Comparison of ENCODE assay signal across 21 cellular contexts in the genomic region with DNA sequence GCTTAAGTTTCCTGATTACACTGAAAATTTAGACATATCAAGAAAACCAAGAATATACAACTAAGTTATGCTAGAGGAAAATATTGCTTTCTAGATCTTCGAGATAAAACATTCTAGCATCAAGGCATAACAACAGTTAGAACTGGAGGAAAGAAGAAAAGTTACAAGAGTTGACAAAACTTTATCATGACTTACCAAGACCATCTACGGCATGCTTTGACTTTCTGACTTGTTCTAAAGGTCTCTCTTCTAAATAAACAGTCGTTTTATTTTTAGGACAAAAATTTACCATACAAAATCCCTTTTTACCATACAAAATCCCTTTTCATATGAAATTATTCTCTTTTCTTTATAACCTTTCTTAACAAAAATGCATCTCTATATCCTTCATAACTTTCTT.
DNase-seq lines count a peak whose midpoint lies in the region; FAIRE-seq and TF ChIP-seq lines count a peak whose summit lies in the region.
"Had no signal": no experiment of that assay in that cellular context is flagged by ENCODE, and none has a peak within 500 bp of the region (broad histone marks: within the 10 kb centered on the region; RNA-seq: fewer than 3 reads in every experiment).

No MANE protein-coding gene starts in this region.

- H2BK120ac ChIP-seq in H1 (replicated peaks; ENCODE audit: low read depth, low read length) = no peak overlapping the region

- no peak overlapping the region for H3K4me2 ChIP-seq in H1 (ENCODE audit: insufficient read depth in 1 of 2, low read depth in 2 of 2, low read length in 2 of 2)

- H3K27ac ChIP-seq in A673 (ENCODE audit: low read depth, low read length, poor library complexity, severe bottlenecking) (no peak overlapping the region), H1 (ENCODE audit: low read depth, low read length) (no peak overlapping the region)
- H3K27ac ChIP-seq: brain microvascular endothelial cell, colonic mucosa, ovary had no signal

- H3K9me3 ChIP-seq in A673 (ENCODE audit: low read depth, low read length, poor library complexity, severe bottlenecking) = peaks cover 39% of the 10 kb centered on the region
- H3K9me3 ChIP-seq in H1 (ENCODE audit: insufficient read depth in 2 of 2, low read depth in 1 of 2, low read length in 1 of 2) = peaks cover 19 to 37% of the 10 kb centered on the region in 2 experiments
- H3K9me3 ChIP-seq: colonic mucosa, ovary had no signal

- H2AFZ ChIP-seq in H1 (ENCODE audit: low read length) = no peak overlapping the region

- no peaks in the 10 kb centered on the region for H3K4me1 Mint-ChIP-seq in activated T-cell treated with anti-CD3 and anti-CD28 coated beads, Interleukin-2, amount 50 U/mL, for 24 hours (ENCODE audit: low read depth)
- H3K4me1 Mint-ChIP-seq: activated CD4-positive, alpha-beta T cell treated with anti-CD3 and anti-CD28 coated beads for 36 hours; activated naive CD8-positive, alpha-beta T cell treated with anti-CD3 and anti-CD28 coated beads, Interleukin-2, amount 10 ng/mL, durations not matched to agents 7 days and 5 days; activated T-helper 17 cell treated with anti-CD3 and anti-CD28 coated beads, Interleukin-2, amount 50 U/mL, for 72 hours; naive B cell; stimulated activated naive B cell treated with anti-CD40 and anti-IgM and Interleukin-4, amounts not matched to agents 10 μg/mL and 1 μg/mL and 100 μg/mL, for 72 hours had no signal

- TF ChIP-seq EP300 in H1 (IDR thresholded peaks at IDR 0.05; ENCODE audit: borderline replicate concordance in 1 of 2, low read depth in 2 of 2, low read length in 2 of 2) = no peak

- WGBS in H1 (ENCODE audit: extremely low coverage in 1 of 2, insufficient coverage in 1 of 2, insufficient read length in 1 of 2, insufficient replicate concordance in 2 of 2, low coverage in 1 of 2, low lambda C conversion rate in 2 of 2, missing lambda C conversion rate in 1 of 2), 2 experiments = 55 to 100% methylated on average over 1 to 3 of the region's 3 CpGs

- H3K23me2 ChIP-seq in H1 (ENCODE audit: low read depth, low read length) = no peaks in the 10 kb centered on the region

- H3K18ac ChIP-seq in H1 (ENCODE audit: extremely low read depth, low read length) = no peak overlapping the region

- TF ChIP-seq POLR2A in H1 (IDR thresholded peaks at IDR 0.05; ENCODE audit: control extremely low read depth in 1 of 2, low read depth in 2 of 2, low read length in 2 of 2) = no peak

- H3K9me3 Mint-ChIP-seq in activated T-cell treated with anti-CD3 and anti-CD28 coated beads, Interleukin-2, amount 50 U/mL, for 24 hours = peaks cover 33% of the 10 kb centered on the region

- no peak overlapping the region for H2BK12ac ChIP-seq in H1 (ENCODE audit: low read depth, low read length)

- no peak overlapping the region for H3K9ac ChIP-seq in H1 (replicated peaks in 1 of 4; ENCODE audit: extremely low read depth in 1 of 4, low read depth in 3 of 4, low read length in 3 of 4)

- no peaks in the 10 kb centered on the region for H3K36me3 Mint-ChIP-seq in activated T-cell treated with anti-CD3 and anti-CD28 coated beads, Interleukin-2, amount 50 U/mL, for 24 hours (ENCODE audit: low read depth)
- H3K36me3 Mint-ChIP-seq: activated naive CD8-positive, alpha-beta T cell treated with anti-CD3 and anti-CD28 coated beads, Interleukin-2, amount 10 ng/mL, durations not matched to agents 7 days and 5 days; naive B cell; stimulated activated naive B cell treated with anti-CD40 and anti-IgM and Interleukin-4, amounts not matched to agents 10 μg/mL and 1 μg/mL and 100 μg/mL, for 72 hours had no signal

- TF ChIP-seq CTCF in A673 (conservative IDR thresholded peaks at IDR 0.05; ENCODE audit: low read depth, low read length) (no peak), H1 (IDR thresholded peaks at IDR 0.05; ENCODE audit: control extremely low read depth in 1 of 3, insufficient read depth in 1 of 3, low read depth in 1 of 3, low read length in 3 of 3) (no peak)

- no peak overlapping the region for H2BK15ac ChIP-seq in H1 (ENCODE audit: low read length)

- no peaks in the 10 kb centered on the region for H3K27me3 Mint-ChIP-seq in activated T-cell treated with anti-CD3 and anti-CD28 coated beads, Interleukin-2, amount 50 U/mL, for 24 hours
- H3K27me3 Mint-ChIP-seq: activated CD4-positive, alpha-beta T cell treated with anti-CD3 and anti-CD28 coated beads for 36 hours; activated naive CD8-positive, alpha-beta T cell treated with anti-CD3 and anti-CD28 coated beads, Interleukin-2, amount 10 ng/mL, durations not matched to agents 7 days and 5 days; activated T-helper 17 cell treated with anti-CD3 and anti-CD28 coated beads, Interleukin-2, amount 50 U/mL, for 72 hours; naive B cell; stimulated activated naive B cell treated with anti-CD40 and anti-IgM and Interleukin-4, amounts not matched to agents 10 μg/mL and 1 μg/mL and 100 μg/mL, for 72 hours had no signal

- H4K91ac ChIP-seq in H1 (replicated peaks; ENCODE audit: insufficient read length, low read length) = no peak overlapping the region

- H3K27me3 ChIP-seq in A673 (replicated peaks; ENCODE audit: insufficient read depth, low read depth, low read length, poor library complexity) = no peaks in the 10 kb centered on the region
- no peaks in the 10 kb centered on the region for H3K27me3 ChIP-seq in H1 (replicated peaks in 1 of 4; ENCODE audit: control insufficient read depth in 3 of 4, extremely low read depth in 1 of 4, insufficient read depth in 3 of 4, low read length in 3 of 4)
- H3K27me3 ChIP-seq: brain microvascular endothelial cell, colonic mucosa, ovary had no signal

- no peak overlapping the region for H3K23ac ChIP-seq in H1 (ENCODE audit: insufficient read length)

- no peak overlapping the region for H4K5ac ChIP-seq in H1 (ENCODE audit: insufficient read length, low read depth, low read length)

- peak; percentile 6 for DNase-seq in A673 (ENCODE audit: low spot score)
- DNase-seq in ELR (ENCODE audit: low read depth) = peak; percentile 11
- DNase-seq in NCI-H69 (lab: John Stamatoyannopoulos, UW) = peak; percentile 15
- DNase-seq in H1 (ENCODE audit: low read depth in 1 of 2, low spot score in 2 of 2) = no peak
- no peak for DNase-seq in dedifferentiated amniotic fluid mesenchymal stem cell (ENCODE audit: extremely low spot score)
- no peak for DNase-seq in GM19240 (ENCODE audit: insufficient read length, low spot score)
- no peak for DNase-seq in activated T-cell treated with anti-CD3 and anti-CD28 coated beads, Interleukin-2, amount 50 U/mL, for 24 hours
- DNase-seq: activated CD4-positive, alpha-beta T cell treated with anti-CD3 and anti-CD28 coated beads for 36 hours; activated naive CD8-positive, alpha-beta T cell treated with anti-CD3 and anti-CD28 coated beads, Interleukin-2, amount 10 ng/mL, durations not matched to agents 7 days and 5 days; brain microvascular endothelial cell; colonic mucosa; COR-L47; hippocampal formation; naive B cell; NCI-H1092 treated with DMSO at 0.1 percent for 48 hours; NCI-H2227 treated with DMSO at 0.1 percent for 48 hours; ovary; stimulated activated naive B cell treated with anti-CD40 and anti-IgM and Interleukin-4, amounts not matched to agents 10 μg/mL and 1 μg/mL and 100 μg/mL, for 72 hours had no signal

- intact Hi-C loops in A673 (cut with micrococcal nuclease; ENCODE audit: unreplicated experiment) = no loop called here

- no peak overlapping the region for H3K4ac ChIP-seq in H1 (replicated peaks; ENCODE audit: insufficient read length, low read depth, low read length)

- H4K20me1 ChIP-seq in H1 (replicated peaks in 1 of 2; ENCODE audit: control insufficient read depth in 1 of 2, insufficient read depth in 2 of 2, low read length in 2 of 2) = no peaks in the 10 kb centered on the region

- H3K36me3 ChIP-seq in A673 (ENCODE audit: insufficient read depth, low read length, poor library complexity, severe bottlenecking) (no peaks in the 10 kb centered on the region), H1 (ENCODE audit: control insufficient read depth in 2 of 4, insufficient read depth in 4 of 4, low read length in 3 of 4) (no peaks in the 10 kb centered on the region; a peak in 3 of 8 replicates)
- H3K36me3 ChIP-seq: brain microvascular endothelial cell, colonic mucosa, ovary had no signal

- no peak overlapping the region for H2BK5ac ChIP-seq in H1 (ENCODE audit: low read depth, low read length)

- POLR2A ChIA-PET in A673 (lab: Charles Lee; ENCODE audit: low non-redundant PET) = no interaction called here
- POLR2A ChIA-PET in H1 (lab: Charles Lee; ENCODE audit: partially characterized antibody) = no interaction called here

- CTCF ChIA-PET in A673 (lab: Charles Lee) = no interaction called here
- CTCF ChIA-PET in H1 (lab: Charles Lee; ENCODE audit: partially characterized antibody) = no interaction called here

- H3K27ac Mint-ChIP-seq in activated T-cell treated with anti-CD3 and anti-CD28 coated beads, Interleukin-2, amount 50 U/mL, for 24 hours = no peak overlapping the region
- H3K27ac Mint-ChIP-seq: activated CD4-positive, alpha-beta T cell treated with anti-CD3 and anti-CD28 coated beads for 36 hours; activated naive CD8-positive, alpha-beta T cell treated with anti-CD3 and anti-CD28 coated beads, Interleukin-2, amount 10 ng/mL, durations not matched to agents 7 days and 5 days; activated T-helper 17 cell treated with anti-CD3 and anti-CD28 coated beads, Interleukin-2, amount 50 U/mL, for 72 hours; naive B cell; stimulated activated naive B cell treated with anti-CD40 and anti-IgM and Interleukin-4, amounts not matched to agents 10 μg/mL and 1 μg/mL and 100 μg/mL, for 72 hours had no signal

- no peak overlapping the region for H2BK20ac ChIP-seq in H1 (ENCODE audit: low read length)

- no peaks in the 10 kb centered on the region for H3K79me1 ChIP-seq in H1 (ENCODE audit: low read depth, low read length)

- H3K79me2 ChIP-seq in H1 (ENCODE audit: control insufficient read depth in 1 of 2, insufficient read depth in 2 of 2, low read length in 2 of 2) = no peaks in the 10 kb centered on the region

- no TSS peak for BruUV-seq in A673 (replicated peaks; lab: Mats Ljungman, UMichigan)

- H3K14ac ChIP-seq in H1 (ENCODE audit: insufficient read length) = no peak overlapping the region

- no peak overlapping the region for H3K4me3 Mint-ChIP-seq in activated T-cell treated with anti-CD3 and anti-CD28 coated beads, Interleukin-2, amount 50 U/mL, for 24 hours
- H3K4me3 Mint-ChIP-seq: activated CD4-positive, alpha-beta T cell treated with anti-CD3 and anti-CD28 coated beads for 36 hours; activated naive CD8-positive, alpha-beta T cell treated with anti-CD3 and anti-CD28 coated beads, Interleukin-2, amount 10 ng/mL, durations not matched to agents 7 days and 5 days; activated T-helper 17 cell treated with anti-CD3 and anti-CD28 coated beads, Interleukin-2, amount 50 U/mL, for 72 hours; naive B cell; stimulated activated naive B cell treated with anti-CD40 and anti-IgM and Interleukin-4, amounts not matched to agents 10 μg/mL and 1 μg/mL and 100 μg/mL, for 72 hours had no signal

- no peak for FAIRE-seq in H1 (lab: Jason Lieb, UNC)
- FAIRE-seq: GM12892, TTC549 had no signal

- H3K56ac ChIP-seq in H1 (replicated peaks; ENCODE audit: insufficient read length, low read depth, low read length) = no peak overlapping the region

- H3K4me1 ChIP-seq in A673 (ENCODE audit: insufficient read depth, low read length, poor library complexity, severe bottlenecking) (no peaks in the 10 kb centered on the region), H1 (replicated peaks in 1 of 4; ENCODE audit: control insufficient read depth in 3 of 4, insufficient read depth in 4 of 4, low read length in 3 of 4) (no peaks in the 10 kb centered on the region)
- H3K4me1 ChIP-seq: colonic mucosa had no signal

- H2AK5ac ChIP-seq in H1 (ENCODE audit: low read depth, low read length) = no peak overlapping the region

- no peak for TF ChIP-seq RAD21 in H1 (IDR thresholded peaks at IDR 0.05 in 1 of 2, conservative IDR thresholded peaks at IDR 0.05 in 1 of 2; ENCODE audit: low read depth in 2 of 2, low read length in 2 of 2)

- no peak overlapping the region for H4K8ac ChIP-seq in H1 (ENCODE audit: extremely low read depth, insufficient read depth, low read length)

- H3K4me3 ChIP-seq in A673 (ENCODE audit: low read depth, low read length, poor library complexity, severe bottlenecking) (no peak overlapping the region), H1 (ENCODE audit: extremely low read depth in 1 of 4, insufficient read depth in 2 of 4, low read depth in 3 of 4, low read length in 4 of 4) (no peak overlapping the region)
- H3K4me3 ChIP-seq: colonic mucosa, ovary had no signal

Comparison
In these comparisons a context has a peak if more than half of its experiments do, and no peak if none do; other contexts are left out.
1. DNase-seq: peak in A673 (single experiment), ELR (single experiment) and NCI-H69 (single experiment); none in H1 (0 of 2), dedifferentiated amniotic fluid mesenchymal stem cell (single experiment), GM19240 (single experiment) and activated T-cell treated with anti-CD3 and anti-CD28 coated beads, Interleukin-2, amount 50 U/mL, for 24 hours (single experiment).